1 cellular context compared by ENCODE assay signal in the genomic region with DNA sequence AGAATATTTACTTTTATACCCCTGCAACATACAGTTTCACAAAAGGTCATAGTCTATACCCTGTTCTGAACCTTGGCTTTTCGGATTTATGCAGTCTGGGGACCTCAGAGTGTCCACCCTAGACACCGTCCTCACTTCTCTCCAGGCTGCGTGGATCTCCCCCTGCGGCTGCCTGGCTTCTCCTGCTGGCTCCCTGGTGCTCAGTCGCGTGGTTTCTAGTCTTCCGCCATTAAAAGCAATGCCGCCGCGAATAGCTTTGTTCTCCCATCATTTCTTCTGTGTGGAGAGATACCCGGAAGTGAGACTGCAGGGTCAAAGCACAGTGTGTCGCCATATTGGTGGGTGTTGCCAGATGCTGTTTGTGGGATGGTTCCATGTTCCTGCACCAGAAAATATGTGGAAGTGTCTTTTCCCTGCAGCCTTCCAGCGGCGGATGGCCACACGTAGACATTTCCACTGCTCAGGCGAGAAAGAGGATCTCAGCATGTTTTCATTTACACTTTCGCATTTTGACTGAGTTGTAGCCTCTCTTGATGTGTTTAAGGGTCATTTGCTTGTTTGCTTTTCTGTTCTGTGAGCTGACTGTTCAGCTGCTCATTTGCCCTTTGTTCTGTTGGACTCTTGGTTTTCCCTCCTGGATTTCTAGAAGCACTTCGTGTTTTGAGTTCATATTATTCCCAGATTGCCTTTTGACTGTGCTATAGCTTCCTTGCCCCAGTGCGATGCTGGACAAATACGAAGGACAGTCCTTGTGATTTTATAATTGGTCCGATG.
TF ChIP-seq lines count a peak whose summit lies in the region.

No MANE protein-coding gene starts in this region.

TF ChIP-seq in HepG2, 621 proteins besides CTCF, POLR2A, EP300 and RAD21 (continued from another document):
- TF ChIP-seq, protein P1, sequence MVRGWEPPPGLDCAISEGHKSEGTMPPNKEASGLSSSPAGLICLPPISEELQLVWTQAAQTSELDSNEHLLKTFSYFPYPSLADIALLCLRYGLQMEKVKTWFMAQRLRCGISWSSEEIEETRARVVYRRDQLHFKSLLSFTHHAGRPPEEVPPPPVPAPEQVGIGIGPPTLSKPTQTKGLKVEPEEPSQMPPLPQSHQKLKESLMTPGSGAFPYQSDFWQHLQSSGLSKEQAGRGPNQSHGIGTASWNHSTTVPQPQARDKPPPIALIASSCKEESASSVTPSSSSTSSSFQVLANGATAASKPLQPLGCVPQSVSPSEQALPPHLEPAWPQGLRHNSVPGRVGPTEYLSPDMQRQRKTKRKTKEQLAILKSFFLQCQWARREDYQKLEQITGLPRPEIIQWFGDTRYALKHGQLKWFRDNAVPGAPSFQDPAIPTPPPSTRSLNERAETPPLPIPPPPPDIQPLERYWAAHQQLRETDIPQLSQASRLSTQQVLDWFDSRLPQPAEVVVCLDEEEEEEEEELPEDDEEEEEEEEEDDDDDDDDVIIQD (CRISPR knock-in tag; IDR thresholded peaks at IDR 0.05; ENCODE audit: low read depth), result peak; percentile 74
- TF ChIP-seq HDAC1 (CRISPR knock-in tag; IDR thresholded peaks at IDR 0.05) (peak; percentile 71), MAFG (CRISPR knock-in tag; IDR thresholded peaks at IDR 0.05) (no peak), ZNF567 (CRISPR knock-in tag; IDR thresholded peaks at IDR 0.05; ENCODE audit: borderline replicate concordance) (0 out of 2 replicates have a peak, but pooled peaks have one; percentile 47), ZNF644 (CRISPR knock-in tag; IDR thresholded peaks at IDR 0.05; ENCODE audit: low read depth) (peak; percentile 85), ZBTB7A (CRISPR knock-in tag; IDR thresholded peaks at IDR 0.05) (peak; percentile 67; the same call in 1 of the 2 replicates), NR2F6 (IDR thresholded peaks at IDR 0.05) (peak; percentile 77), NR2F6 (CRISPR knock-in tag; IDR thresholded peaks at IDR 0.05) (peak; percentile 81), ZNF788 (CRISPR knock-in tag; IDR thresholded peaks at IDR 0.05; ENCODE audit: borderline replicate concordance) (no peak; the same call in 1 of the 2 replicates), ZNF792 (CRISPR knock-in tag; IDR thresholded peaks at IDR 0.05) (peak; percentile 56), HOXA3 (CRISPR knock-in tag; IDR thresholded peaks at IDR 0.05) (peak; percentile 90), CHCHD3 (CRISPR knock-in tag; IDR thresholded peaks at IDR 0.05) (no peak), DMAP1 (CRISPR knock-in tag; IDR thresholded peaks at IDR 0.05) (peak; percentile 78), KAT8 (CRISPR knock-in tag; IDR thresholded peaks at IDR 0.05) (peak; percentile 62; the same call in 1 of the 2 replicates), ZNF251 (CRISPR knock-in tag; IDR thresholded peaks at IDR 0.05) (no peak), ZNF260 (CRISPR knock-in tag; IDR thresholded peaks at IDR 0.05; ENCODE audit: borderline replicate concordance, low read depth) (0 out of 2 replicates have a peak, but pooled peaks have one; percentile 78), HIVEP1 (CRISPR knock-in tag; IDR thresholded peaks at IDR 0.05) (peak; percentile 35; the same call in 1 of the 2 replicates), POLR2AphosphoS5 (IDR thresholded peaks at IDR 0.05; ENCODE audit: low read depth, low read length) (peak; percentile 54; the same call in 1 of the 2 replicates), KDM4B (CRISPR knock-in tag; IDR thresholded peaks at IDR 0.05) (peak; percentile 43; the same call in 1 of the 2 replicates), ZFP90 (CRISPR knock-in tag; IDR thresholded peaks at IDR 0.05; ENCODE audit: borderline replicate concordance) (peak; percentile 28; the same call in 1 of the 2 replicates), ZNF33A (CRISPR knock-in tag; IDR thresholded peaks at IDR 0.05; ENCODE audit: borderline replicate concordance) (peak; percentile 75; the same call in 1 of the 2 replicates), RCOR2 (CRISPR knock-in tag; IDR thresholded peaks at IDR 0.05) (peak; percentile 80), ZNF772 (CRISPR knock-in tag; IDR thresholded peaks at IDR 0.05) (no peak), ZKSCAN5 (CRISPR knock-in tag; IDR thresholded peaks at IDR 0.05) (no peak), DNMT3B (CRISPR knock-in tag; conservative IDR thresholded peaks at IDR 0.05) (no peak), ZFP1 (CRISPR knock-in tag; IDR thresholded peaks at IDR 0.05) (peak; percentile 70; the same call in 1 of the 2 replicates), MAZ (IDR thresholded peaks at IDR 0.05; ENCODE audit: borderline replicate concordance, low read depth, low read length) (no peak), MAZ (CRISPR knock-in tag; IDR thresholded peaks at IDR 0.05; ENCODE audit: low read depth) (no peak), HNF4A (CRISPR knock-in tag; IDR thresholded peaks at IDR 0.05) (peak; percentile 98)
- TF ChIP-seq, protein P2, sequence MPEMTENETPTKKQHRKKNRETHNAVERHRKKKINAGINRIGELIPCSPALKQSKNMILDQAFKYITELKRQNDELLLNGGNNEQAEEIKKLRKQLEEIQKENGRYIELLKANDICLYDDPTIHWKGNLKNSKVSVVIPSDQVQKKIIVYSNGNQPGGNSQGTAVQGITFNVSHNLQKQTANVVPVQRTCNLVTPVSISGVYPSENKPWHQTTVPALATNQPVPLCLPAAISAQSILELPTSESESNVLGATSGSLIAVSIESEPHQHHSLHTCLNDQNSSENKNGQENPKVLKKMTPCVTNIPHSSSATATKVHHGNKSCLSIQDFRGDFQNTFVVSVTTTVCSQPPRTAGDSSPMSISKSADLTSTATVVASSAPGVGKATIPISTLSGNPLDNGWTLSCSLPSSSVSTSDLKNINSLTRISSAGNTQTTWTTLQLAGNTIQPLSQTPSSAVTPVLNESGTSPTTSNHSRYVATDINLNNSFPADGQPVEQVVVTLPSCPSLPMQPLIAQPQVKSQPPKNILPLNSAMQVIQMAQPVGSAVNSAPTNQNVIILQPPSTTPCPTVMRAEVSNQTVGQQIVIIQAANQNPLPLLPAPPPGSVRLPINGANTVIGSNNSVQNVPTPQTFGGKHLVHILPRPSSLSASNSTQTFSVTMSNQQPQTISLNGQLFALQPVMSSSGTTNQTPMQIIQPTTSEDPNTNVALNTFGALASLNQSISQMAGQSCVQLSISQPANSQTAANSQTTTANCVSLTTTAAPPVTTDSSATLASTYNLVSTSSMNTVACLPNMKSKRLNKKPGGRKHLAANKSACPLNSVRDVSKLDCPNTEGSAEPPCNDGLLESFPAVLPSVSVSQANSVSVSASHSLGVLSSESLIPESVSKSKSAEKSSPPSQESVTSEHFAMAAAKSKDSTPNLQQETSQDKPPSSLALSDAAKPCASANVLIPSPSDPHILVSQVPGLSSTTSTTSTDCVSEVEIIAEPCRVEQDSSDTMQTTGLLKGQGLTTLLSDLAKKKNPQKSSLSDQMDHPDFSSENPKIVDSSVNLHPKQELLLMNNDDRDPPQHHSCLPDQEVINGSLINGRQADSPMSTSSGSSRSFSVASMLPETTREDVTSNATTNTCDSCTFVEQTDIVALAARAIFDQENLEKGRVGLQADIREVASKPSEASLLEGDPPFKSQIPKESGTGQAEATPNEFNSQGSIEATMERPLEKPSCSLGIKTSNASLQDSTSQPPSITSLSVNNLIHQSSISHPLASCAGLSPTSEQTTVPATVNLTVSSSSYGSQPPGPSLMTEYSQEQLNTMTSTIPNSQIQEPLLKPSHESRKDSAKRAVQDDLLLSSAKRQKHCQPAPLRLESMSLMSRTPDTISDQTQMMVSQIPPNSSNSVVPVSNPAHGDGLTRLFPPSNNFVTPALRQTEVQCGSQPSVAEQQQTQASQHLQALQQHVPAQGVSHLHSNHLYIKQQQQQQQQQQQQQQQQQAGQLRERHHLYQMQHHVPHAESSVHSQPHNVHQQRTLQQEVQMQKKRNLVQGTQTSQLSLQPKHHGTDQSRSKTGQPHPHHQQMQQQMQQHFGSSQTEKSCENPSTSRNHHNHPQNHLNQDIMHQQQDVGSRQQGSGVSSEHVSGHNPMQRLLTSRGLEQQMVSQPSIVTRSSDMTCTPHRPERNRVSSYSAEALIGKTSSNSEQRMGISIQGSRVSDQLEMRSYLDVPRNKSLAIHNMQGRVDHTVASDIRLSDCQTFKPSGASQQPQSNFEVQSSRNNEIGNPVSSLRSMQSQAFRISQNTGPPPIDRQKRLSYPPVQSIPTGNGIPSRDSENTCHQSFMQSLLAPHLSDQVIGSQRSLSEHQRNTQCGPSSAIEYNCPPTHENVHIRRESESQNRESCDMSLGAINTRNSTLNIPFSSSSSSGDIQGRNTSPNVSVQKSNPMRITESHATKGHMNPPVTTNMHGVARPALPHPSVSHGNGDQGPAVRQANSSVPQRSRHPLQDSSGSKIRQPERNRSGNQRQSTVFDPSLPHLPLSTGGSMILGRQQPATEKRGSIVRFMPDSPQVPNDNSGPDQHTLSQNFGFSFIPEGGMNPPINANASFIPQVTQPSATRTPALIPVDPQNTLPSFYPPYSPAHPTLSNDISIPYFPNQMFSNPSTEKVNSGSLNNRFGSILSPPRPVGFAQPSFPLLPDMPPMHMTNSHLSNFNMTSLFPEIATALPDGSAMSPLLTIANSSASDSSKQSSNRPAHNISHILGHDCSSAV (CRISPR knock-in tag; IDR thresholded peaks at IDR 0.05; ENCODE audit: borderline replicate concordance), result no peak
- TF ChIP-seq, protein P3, sequence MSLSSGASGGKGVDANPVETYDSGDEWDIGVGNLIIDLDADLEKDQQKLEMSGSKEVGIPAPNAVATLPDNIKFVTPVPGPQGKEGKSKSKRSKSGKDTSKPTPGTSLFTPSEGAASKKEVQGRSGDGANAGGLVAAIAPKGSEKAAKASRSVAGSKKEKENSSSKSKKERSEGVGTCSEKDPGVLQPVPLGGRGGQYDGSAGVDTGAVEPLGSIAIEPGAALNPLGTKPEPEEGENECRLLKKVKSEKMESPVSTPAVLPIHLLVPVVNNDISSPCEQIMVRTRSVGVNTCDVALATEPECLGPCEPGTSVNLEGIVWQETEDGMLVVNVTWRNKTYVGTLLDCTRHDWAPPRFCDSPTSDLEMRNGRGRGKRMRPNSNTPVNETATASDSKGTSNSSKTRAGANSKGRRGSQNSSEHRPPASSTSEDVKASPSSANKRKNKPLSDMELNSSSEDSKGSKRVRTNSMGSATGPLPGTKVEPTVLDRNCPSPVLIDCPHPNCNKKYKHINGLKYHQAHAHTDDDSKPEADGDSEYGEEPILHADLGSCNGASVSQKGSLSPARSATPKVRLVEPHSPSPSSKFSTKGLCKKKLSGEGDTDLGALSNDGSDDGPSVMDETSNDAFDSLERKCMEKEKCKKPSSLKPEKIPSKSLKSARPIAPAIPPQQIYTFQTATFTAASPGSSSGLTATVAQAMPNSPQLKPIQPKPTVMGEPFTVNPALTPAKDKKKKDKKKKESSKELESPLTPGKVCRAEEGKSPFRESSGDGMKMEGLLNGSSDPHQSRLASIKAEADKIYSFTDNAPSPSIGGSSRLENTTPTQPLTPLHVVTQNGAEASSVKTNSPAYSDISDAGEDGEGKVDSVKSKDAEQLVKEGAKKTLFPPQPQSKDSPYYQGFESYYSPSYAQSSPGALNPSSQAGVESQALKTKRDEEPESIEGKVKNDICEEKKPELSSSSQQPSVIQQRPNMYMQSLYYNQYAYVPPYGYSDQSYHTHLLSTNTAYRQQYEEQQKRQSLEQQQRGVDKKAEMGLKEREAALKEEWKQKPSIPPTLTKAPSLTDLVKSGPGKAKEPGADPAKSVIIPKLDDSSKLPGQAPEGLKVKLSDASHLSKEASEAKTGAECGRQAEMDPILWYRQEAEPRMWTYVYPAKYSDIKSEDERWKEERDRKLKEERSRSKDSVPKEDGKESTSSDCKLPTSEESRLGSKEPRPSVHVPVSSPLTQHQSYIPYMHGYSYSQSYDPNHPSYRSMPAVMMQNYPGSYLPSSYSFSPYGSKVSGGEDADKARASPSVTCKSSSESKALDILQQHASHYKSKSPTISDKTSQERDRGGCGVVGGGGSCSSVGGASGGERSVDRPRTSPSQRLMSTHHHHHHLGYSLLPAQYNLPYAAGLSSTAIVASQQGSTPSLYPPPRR (CRISPR knock-in tag; IDR thresholded peaks at IDR 0.05; ENCODE audit: borderline replicate concordance), result peak; percentile 67
- TF ChIP-seq, protein P4, sequence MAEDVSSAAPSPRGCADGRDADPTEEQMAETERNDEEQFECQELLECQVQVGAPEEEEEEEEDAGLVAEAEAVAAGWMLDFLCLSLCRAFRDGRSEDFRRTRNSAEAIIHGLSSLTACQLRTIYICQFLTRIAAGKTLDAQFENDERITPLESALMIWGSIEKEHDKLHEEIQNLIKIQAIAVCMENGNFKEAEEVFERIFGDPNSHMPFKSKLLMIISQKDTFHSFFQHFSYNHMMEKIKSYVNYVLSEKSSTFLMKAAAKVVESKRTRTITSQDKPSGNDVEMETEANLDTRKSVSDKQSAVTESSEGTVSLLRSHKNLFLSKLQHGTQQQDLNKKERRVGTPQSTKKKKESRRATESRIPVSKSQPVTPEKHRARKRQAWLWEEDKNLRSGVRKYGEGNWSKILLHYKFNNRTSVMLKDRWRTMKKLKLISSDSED (CRISPR knock-in tag; IDR thresholded peaks at IDR 0.05), result no peak
- TF ChIP-seq, protein P5, sequence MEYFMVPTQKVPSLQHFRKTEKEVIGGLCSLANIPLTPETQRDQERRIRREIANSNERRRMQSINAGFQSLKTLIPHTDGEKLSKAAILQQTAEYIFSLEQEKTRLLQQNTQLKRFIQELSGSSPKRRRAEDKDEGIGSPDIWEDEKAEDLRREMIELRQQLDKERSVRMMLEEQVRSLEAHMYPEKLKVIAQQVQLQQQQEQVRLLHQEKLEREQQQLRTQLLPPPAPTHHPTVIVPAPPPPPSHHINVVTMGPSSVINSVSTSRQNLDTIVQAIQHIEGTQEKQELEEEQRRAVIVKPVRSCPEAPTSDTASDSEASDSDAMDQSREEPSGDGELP (IDR thresholded peaks at IDR 0.05; ENCODE audit: borderline replicate concordance, low read depth), result peak; percentile 91
- TF ChIP-seq, protein P6, sequence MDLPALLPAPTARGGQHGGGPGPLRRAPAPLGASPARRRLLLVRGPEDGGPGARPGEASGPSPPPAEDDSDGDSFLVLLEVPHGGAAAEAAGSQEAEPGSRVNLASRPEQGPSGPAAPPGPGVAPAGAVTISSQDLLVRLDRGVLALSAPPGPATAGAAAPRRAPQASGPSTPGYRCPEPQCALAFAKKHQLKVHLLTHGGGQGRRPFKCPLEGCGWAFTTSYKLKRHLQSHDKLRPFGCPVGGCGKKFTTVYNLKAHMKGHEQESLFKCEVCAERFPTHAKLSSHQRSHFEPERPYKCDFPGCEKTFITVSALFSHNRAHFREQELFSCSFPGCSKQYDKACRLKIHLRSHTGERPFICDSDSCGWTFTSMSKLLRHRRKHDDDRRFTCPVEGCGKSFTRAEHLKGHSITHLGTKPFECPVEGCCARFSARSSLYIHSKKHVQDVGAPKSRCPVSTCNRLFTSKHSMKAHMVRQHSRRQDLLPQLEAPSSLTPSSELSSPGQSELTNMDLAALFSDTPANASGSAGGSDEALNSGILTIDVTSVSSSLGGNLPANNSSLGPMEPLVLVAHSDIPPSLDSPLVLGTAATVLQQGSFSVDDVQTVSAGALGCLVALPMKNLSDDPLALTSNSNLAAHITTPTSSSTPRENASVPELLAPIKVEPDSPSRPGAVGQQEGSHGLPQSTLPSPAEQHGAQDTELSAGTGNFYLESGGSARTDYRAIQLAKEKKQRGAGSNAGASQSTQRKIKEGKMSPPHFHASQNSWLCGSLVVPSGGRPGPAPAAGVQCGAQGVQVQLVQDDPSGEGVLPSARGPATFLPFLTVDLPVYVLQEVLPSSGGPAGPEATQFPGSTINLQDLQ (CRISPR knock-in tag; IDR thresholded peaks at IDR 0.05), result 0 out of 2 replicates have a peak, but pooled peaks have one; percentile 44
- TF ChIP-seq, protein P7, sequence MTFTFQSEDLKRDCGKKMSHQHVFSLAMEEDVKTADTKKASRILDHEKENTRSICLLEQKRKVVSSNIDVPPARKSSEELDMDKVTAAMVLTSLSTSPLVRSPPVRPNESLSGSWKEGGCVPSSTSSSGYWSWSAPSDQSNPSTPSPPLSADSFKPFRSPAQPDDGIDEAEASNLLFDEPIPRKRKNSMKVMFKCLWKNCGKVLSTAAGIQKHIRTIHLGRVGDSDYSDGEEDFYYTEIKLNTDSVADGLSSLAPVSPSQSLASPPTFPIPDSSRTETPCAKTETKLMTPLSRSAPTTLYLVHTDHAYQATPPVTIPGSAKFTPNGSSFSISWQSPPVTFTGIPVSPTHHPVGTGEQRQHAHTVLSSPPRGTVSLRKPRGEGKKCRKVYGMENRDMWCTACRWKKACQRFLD (CRISPR knock-in tag; IDR thresholded peaks at IDR 0.05; ENCODE audit: borderline replicate concordance), result 0 out of 2 replicates have a peak, but pooled peaks have one; percentile 60
